Comparison of ENCODE assay signal across 1 cellular context in the genomic region with DNA sequence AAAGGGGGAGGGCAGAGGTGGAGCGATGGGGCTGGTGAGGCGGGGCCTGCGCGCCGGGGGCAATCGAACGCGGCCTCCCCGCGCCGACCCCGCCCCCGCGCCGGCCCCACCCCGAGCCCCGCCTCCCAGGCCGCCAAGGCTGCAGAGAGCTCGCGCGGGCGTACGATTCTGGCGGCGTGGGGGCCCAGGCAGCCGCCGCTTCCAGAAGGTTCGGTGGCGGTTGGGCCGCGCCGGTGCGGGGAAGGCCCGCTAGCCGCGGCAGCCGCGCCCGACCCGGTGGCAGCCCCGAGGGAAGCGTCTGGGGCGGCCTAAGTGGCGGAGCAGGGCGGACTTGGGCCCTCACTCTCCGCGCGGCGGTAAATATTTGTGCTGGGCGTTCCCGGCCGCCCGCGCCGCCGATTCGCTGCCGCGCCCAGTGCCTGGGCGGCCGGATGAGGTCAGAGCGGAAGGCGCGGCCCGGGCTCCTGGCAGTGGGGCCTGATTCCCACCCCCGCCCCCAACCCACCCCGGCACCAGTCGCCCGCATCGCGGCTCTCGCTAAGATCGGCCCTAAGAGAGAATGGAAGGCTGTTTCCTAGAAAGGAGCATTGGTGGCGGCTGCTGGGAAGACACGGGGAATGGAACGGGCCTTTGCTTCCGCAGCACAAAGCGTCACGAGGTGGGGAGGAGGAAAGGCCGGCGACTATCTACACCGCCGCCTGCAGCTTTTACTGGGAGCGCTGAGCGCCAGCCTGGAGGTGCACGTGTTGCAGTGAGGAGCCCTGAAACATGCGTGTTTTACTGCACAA.
TF ChIP-seq lines count a peak whose summit lies in the region.

A gene with protein sequence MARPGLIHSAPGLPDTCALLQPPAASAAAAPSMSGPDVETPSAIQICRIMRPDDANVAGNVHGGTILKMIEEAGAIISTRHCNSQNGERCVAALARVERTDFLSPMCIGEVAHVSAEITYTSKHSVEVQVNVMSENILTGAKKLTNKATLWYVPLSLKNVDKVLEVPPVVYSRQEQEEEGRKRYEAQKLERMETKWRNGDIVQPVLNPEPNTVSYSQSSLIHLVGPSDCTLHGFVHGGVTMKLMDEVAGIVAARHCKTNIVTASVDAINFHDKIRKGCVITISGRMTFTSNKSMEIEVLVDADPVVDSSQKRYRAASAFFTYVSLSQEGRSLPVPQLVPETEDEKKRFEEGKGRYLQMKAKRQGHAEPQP (minus strand): TSS at position 368 of the 788 bp plus-strand sequence. CDS start 368 bp downstream, outside the sequence.

TF ChIP-seq in K562, 482 proteins besides CTCF, POLR2A, EP300 and RAD21 (continued from another document and continues in another):
- TF ChIP-seq ELF4 (CRISPR knock-in tag; IDR thresholded peaks at IDR 0.05): no peak
- TF ChIP-seq ELF1 (tag; IDR thresholded peaks at IDR 0.05): peak; percentile 87
- TF ChIP-seq ZNF77 (CRISPR knock-in tag; IDR thresholded peaks at IDR 0.05): no peak
- no peak; the same call in 1 of the 2 replicates for TF ChIP-seq ZNF121 (CRISPR knock-in tag; conservative IDR thresholded peaks at IDR 0.05)
- TF ChIP-seq YBX1 (IDR thresholded peaks at IDR 0.05): no peak
- TF ChIP-seq GATAD2B (IDR thresholded peaks at IDR 0.05; ENCODE audit: borderline replicate concordance): no peak
- TF ChIP-seq, protein P1, sequence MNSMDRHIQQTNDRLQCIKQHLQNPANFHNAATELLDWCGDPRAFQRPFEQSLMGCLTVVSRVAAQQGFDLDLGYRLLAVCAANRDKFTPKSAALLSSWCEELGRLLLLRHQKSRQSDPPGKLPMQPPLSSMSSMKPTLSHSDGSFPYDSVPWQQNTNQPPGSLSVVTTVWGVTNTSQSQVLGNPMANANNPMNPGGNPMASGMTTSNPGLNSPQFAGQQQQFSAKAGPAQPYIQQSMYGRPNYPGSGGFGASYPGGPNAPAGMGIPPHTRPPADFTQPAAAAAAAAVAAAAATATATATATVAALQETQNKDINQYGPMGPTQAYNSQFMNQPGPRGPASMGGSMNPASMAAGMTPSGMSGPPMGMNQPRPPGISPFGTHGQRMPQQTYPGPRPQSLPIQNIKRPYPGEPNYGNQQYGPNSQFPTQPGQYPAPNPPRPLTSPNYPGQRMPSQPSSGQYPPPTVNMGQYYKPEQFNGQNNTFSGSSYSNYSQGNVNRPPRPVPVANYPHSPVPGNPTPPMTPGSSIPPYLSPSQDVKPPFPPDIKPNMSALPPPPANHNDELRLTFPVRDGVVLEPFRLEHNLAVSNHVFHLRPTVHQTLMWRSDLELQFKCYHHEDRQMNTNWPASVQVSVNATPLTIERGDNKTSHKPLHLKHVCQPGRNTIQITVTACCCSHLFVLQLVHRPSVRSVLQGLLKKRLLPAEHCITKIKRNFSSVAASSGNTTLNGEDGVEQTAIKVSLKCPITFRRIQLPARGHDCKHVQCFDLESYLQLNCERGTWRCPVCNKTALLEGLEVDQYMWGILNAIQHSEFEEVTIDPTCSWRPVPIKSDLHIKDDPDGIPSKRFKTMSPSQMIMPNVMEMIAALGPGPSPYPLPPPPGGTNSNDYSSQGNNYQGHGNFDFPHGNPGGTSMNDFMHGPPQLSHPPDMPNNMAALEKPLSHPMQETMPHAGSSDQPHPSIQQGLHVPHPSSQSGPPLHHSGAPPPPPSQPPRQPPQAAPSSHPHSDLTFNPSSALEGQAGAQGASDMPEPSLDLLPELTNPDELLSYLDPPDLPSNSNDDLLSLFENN (IDR thresholded peaks at IDR 0.05; ENCODE audit: low read depth in 2 of 2, low read length in 2 of 2): 0 out of 4 replicates have a peak, but pooled peaks of 1 of the 2 experiments have one; percentile 8
- no peak for TF ChIP-seq KAT2B (IDR thresholded peaks at IDR 0.05; ENCODE audit: low read depth, low read length)
- 0 out of 2 replicates have a peak, but pooled peaks have one; percentile 69 for TF ChIP-seq HIVEP1 (CRISPR knock-in tag; IDR thresholded peaks at IDR 0.05)
- TF ChIP-seq NELFE (IDR thresholded peaks at IDR 0.05; ENCODE audit: insufficient read depth, insufficient read length): no peak
- TF ChIP-seq ZNF780A (CRISPR knock-in tag; IDR thresholded peaks at IDR 0.05): no peak
- no peak for TF ChIP-seq ZKSCAN8 (CRISPR knock-in tag; IDR thresholded peaks at IDR 0.05)
- TF ChIP-seq TCF7 (IDR thresholded peaks at IDR 0.05; ENCODE audit: borderline replicate concordance): no peak
- TF ChIP-seq SMARCA5 (IDR thresholded peaks at IDR 0.05): no peak
- no peak for TF ChIP-seq ZNF57 (CRISPR knock-in tag; IDR thresholded peaks at IDR 0.05)
- no peak for TF ChIP-seq SREBF2 (CRISPR knock-in tag; IDR thresholded peaks at IDR 0.05)
- TF ChIP-seq RFX7 (CRISPR knock-in tag; IDR thresholded peaks at IDR 0.05): no peak
- TF ChIP-seq ZFP30 (CRISPR knock-in tag; IDR thresholded peaks at IDR 0.05; ENCODE audit: borderline replicate concordance): no peak
- no peak for TF ChIP-seq NUFIP1 (IDR thresholded peaks at IDR 0.05; ENCODE audit: partially characterized antibody)
- TF ChIP-seq, protein P2, sequence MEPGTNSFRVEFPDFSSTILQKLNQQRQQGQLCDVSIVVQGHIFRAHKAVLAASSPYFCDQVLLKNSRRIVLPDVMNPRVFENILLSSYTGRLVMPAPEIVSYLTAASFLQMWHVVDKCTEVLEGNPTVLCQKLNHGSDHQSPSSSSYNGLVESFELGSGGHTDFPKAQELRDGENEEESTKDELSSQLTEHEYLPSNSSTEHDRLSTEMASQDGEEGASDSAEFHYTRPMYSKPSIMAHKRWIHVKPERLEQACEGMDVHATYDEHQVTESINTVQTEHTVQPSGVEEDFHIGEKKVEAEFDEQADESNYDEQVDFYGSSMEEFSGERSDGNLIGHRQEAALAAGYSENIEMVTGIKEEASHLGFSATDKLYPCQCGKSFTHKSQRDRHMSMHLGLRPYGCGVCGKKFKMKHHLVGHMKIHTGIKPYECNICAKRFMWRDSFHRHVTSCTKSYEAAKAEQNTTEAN (CRISPR knock-in tag; IDR thresholded peaks at IDR 0.05): no peak
- TF ChIP-seq, protein P3, sequence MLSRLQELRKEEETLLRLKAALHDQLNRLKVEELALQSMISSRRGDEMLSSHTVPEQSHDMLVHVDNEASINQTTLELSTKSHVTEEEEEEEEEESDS (CRISPR knock-in tag; IDR thresholded peaks at IDR 0.05): no peak
- TF ChIP-seq TBL1XR1 (IDR thresholded peaks at IDR 0.05; ENCODE audit: low read length in 2 of 2): peak in 1 of 2 experiments; percentile 27; a peak in 1 of 4 replicates
- no peak for TF ChIP-seq PPARD (CRISPR knock-in tag; IDR thresholded peaks at IDR 0.05)
- TF ChIP-seq ZC3H4 (CRISPR knock-in tag; IDR thresholded peaks at IDR 0.05; ENCODE audit: borderline replicate concordance): no peak
- peak; percentile 67 for TF ChIP-seq SP1 (CRISPR knock-in tag; IDR thresholded peaks at IDR 0.05)
- TF ChIP-seq ADNP (tag; IDR thresholded peaks at IDR 0.05): no peak
- peak; percentile 97 for TF ChIP-seq ZBTB7A (IDR thresholded peaks at IDR 0.05; ENCODE audit: borderline replicate concordance, control insufficient read depth, low read depth, low read length)
- no peak for TF ChIP-seq POLR3A (IDR thresholded peaks at IDR 0.05; ENCODE audit: borderline replicate concordance, extremely low read depth, insufficient read depth, insufficient read length)
- TF ChIP-seq ZSCAN29 (IDR thresholded peaks at IDR 0.05): no peak
- no peak for TF ChIP-seq GTF2E2 (tag; IDR thresholded peaks at IDR 0.05)
- no peak for TF ChIP-seq SIRT6 (IDR thresholded peaks at IDR 0.05; ENCODE audit: low read depth, low read length)
- TF ChIP-seq ZNF23 (CRISPR knock-in tag; IDR thresholded peaks at IDR 0.05): no peak
- TF ChIP-seq CBX3 (IDR thresholded peaks at IDR 0.05; ENCODE audit: borderline replicate concordance in 1 of 2, low read length in 2 of 2): peak in 1 of 2 experiments; percentile 88; a peak in 1 of 3 replicates
- TF ChIP-seq GTF2A2 (tag; IDR thresholded peaks at IDR 0.05): no peak
- no peak for TF ChIP-seq CAMTA2 (CRISPR knock-in tag; conservative IDR thresholded peaks at IDR 0.05)
- no peak for TF ChIP-seq CBX2 (IDR thresholded peaks at IDR 0.05; ENCODE audit: insufficient read depth, low read length, poor library complexity, severe bottlenecking)
- TF ChIP-seq, protein P4, sequence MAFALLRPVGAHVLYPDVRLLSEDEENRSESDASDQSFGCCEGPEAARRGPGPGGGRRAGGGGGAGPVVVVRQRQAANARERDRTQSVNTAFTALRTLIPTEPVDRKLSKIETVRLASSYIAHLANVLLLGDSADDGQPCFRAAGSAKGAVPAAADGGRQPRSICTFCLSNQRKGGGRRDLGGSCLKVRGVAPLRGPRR (CRISPR knock-in tag; IDR thresholded peaks at IDR 0.05): no peak
- TF ChIP-seq, protein P5, sequence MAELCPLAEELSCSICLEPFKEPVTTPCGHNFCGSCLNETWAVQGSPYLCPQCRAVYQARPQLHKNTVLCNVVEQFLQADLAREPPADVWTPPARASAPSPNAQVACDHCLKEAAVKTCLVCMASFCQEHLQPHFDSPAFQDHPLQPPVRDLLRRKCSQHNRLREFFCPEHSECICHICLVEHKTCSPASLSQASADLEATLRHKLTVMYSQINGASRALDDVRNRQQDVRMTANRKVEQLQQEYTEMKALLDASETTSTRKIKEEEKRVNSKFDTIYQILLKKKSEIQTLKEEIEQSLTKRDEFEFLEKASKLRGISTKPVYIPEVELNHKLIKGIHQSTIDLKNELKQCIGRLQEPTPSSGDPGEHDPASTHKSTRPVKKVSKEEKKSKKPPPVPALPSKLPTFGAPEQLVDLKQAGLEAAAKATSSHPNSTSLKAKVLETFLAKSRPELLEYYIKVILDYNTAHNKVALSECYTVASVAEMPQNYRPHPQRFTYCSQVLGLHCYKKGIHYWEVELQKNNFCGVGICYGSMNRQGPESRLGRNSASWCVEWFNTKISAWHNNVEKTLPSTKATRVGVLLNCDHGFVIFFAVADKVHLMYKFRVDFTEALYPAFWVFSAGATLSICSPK (IDR thresholded peaks at IDR 0.05; ENCODE audit: borderline replicate concordance): no peak
- TF ChIP-seq STAG1 (CRISPR knock-in tag; IDR thresholded peaks at IDR 0.05; ENCODE audit: borderline replicate concordance): 0 out of 2 replicates have a peak, but pooled peaks have one; percentile 35
- no peak for TF ChIP-seq ZNF3 (CRISPR knock-in tag; IDR thresholded peaks at IDR 0.05)
- no peak for TF ChIP-seq TAF15 (IDR thresholded peaks at IDR 0.05; ENCODE audit: low read depth, low read length)
- TF ChIP-seq PML (IDR thresholded peaks at IDR 0.05; ENCODE audit: low read length): peak; percentile 69
- no peak for TF ChIP-seq RBM22 (IDR thresholded peaks at IDR 0.05; ENCODE audit: low read depth, low read length, poor library complexity, severe bottlenecking)
- no peak for TF ChIP-seq ZNF764 (CRISPR knock-in tag; IDR thresholded peaks at IDR 0.05; ENCODE audit: low read depth)
- TF ChIP-seq, protein P6, sequence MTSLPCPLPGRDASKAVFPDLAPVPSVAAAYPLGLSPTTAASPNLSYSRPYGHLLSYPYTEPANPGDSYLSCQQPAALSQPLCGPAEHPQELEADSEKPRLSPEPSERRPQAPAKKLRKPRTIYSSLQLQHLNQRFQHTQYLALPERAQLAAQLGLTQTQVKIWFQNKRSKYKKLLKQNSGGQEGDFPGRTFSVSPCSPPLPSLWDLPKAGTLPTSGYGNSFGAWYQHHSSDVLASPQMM (CRISPR knock-in tag; IDR thresholded peaks at IDR 0.05): no peak
- TF ChIP-seq BRD9 (IDR thresholded peaks at IDR 0.05; ENCODE audit: low read depth, partially characterized antibody): no peak
- TF ChIP-seq PHB (CRISPR knock-in tag; IDR thresholded peaks at IDR 0.05): no peak; the same call in 1 of the 2 replicates
- no peak for TF ChIP-seq TAF7 (tag; IDR thresholded peaks at IDR 0.05)
- TF ChIP-seq STAT5A (IDR thresholded peaks at IDR 0.05; ENCODE audit: borderline replicate concordance, low read length): 0 out of 2 replicates have a peak, but pooled peaks have one; percentile 3
- TF ChIP-seq, protein P7, sequence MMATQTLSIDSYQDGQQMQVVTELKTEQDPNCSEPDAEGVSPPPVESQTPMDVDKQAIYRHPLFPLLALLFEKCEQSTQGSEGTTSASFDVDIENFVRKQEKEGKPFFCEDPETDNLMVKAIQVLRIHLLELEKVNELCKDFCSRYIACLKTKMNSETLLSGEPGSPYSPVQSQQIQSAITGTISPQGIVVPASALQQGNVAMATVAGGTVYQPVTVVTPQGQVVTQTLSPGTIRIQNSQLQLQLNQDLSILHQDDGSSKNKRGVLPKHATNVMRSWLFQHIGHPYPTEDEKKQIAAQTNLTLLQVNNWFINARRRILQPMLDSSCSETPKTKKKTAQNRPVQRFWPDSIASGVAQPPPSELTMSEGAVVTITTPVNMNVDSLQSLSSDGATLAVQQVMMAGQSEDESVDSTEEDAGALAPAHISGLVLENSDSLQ (IDR thresholded peaks at IDR 0.05): no peak
- TF ChIP-seq PTRF (tag; IDR thresholded peaks at IDR 0.05): no peak
- TF ChIP-seq, protein P8, sequence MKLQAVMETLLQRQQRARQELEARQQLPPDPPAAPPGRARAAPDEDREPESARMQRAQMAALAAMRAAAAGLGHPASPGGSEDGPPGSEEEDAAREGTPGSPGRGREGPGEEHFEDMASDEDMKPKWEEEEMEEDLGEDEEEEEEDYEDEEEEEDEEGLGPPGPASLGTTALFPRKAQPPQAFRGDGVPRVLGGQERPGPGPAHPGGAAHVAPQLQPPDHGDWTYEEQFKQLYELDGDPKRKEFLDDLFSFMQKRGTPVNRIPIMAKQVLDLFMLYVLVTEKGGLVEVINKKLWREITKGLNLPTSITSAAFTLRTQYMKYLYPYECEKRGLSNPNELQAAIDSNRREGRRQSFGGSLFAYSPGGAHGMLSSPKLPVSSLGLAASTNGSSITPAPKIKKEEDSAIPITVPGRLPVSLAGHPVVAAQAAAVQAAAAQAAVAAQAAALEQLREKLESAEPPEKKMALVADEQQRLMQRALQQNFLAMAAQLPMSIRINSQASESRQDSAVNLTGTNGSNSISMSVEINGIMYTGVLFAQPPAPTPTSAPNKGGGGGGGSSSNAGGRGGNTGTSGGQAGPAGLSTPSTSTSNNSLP (IDR thresholded peaks at IDR 0.05; ENCODE audit: borderline replicate concordance, low read depth, low read length): no peak; the same call in 1 of the 2 replicates
- no peak for TF ChIP-seq TAL1 (IDR thresholded peaks at IDR 0.05)
- TF ChIP-seq ZNF444 (CRISPR knock-in tag; IDR thresholded peaks at IDR 0.05): no peak
- TF ChIP-seq, protein P9, sequence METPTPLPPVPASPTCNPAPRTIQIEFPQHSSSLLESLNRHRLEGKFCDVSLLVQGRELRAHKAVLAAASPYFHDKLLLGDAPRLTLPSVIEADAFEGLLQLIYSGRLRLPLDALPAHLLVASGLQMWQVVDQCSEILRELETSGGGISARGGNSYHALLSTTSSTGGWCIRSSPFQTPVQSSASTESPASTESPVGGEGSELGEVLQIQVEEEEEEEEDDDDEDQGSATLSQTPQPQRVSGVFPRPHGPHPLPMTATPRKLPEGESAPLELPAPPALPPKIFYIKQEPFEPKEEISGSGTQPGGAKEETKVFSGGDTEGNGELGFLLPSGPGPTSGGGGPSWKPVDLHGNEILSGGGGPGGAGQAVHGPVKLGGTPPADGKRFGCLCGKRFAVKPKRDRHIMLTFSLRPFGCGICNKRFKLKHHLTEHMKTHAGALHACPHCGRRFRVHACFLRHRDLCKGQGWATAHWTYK (CRISPR knock-in tag; IDR thresholded peaks at IDR 0.05): peak; percentile 86; the same call in 1 of the 2 replicates
- TF ChIP-seq MAFK (IDR thresholded peaks at IDR 0.05; ENCODE audit: low read length): no peak
- no peak for TF ChIP-seq ETV6 (IDR thresholded peaks at IDR 0.05; ENCODE audit: borderline replicate concordance in 1 of 2, low read depth in 2 of 2, low read length in 1 of 2)
- TF ChIP-seq ETV6 (CRISPR knock-in tag; IDR thresholded peaks at IDR 0.05; ENCODE audit: borderline replicate concordance): 0 out of 2 replicates have a peak, but pooled peaks have one; percentile 77
- no peak for TF ChIP-seq COPS2 (conservative IDR thresholded peaks at IDR 0.05)
- TF ChIP-seq CEBPG (CRISPR knock-in tag; IDR thresholded peaks at IDR 0.05): no peak
- TF ChIP-seq CEBPG (tag; conservative IDR thresholded peaks at IDR 0.05 in 1 of 2, IDR thresholded peaks at IDR 0.05 in 1 of 2): no peak
